ENCODE assay signal across 26 cellular contexts in the genomic region with DNA sequence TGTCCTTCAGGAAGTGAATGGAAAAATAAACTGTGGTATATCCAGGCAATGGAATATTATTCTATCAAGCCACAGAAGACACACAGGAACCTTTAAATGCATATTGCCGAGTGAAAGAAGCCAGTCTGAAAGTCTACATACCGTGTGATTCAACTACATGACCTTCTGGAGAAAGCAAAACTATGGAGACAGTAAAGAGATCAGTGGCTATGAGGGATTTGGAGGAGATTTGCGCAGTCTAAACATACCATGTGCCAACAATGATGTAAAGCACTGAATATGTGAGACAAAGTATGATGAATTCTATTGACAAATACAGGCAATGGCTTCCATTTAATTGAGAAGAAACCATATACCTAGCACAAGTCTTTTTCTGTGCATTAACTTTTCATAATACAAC.
"Had no signal": no experiment of that assay in that cellular context is flagged by ENCODE, and none has a peak within 500 bp of the region (broad histone marks: within the 10 kb centered on the region; RNA-seq: fewer than 3 reads in every experiment).

No MANE protein-coding gene starts in this region.

- H3K36me3 Mint-ChIP-seq: activated CD8-positive, alpha-beta memory T cell treated with anti-CD3 and anti-CD28 coated beads, Interleukin-2, amount 10 ng/mL, durations not matched to agents 7 days and 5 days had no signal

- H3K4me3 ChIP-seq: adrenal gland, SK-N-MC had no signal

- H3K9me3 ChIP-seq: adrenal gland had no signal

- H3K36me3 ChIP-seq: adrenal gland had no signal

- H3K27ac Mint-ChIP-seq: activated CD8-positive, alpha-beta memory T cell treated with anti-CD3 and anti-CD28 coated beads, Interleukin-2, amount 10 ng/mL, durations not matched to agents 7 days and 5 days; activated naive CD8-positive, alpha-beta T cell treated with anti-CD3 and anti-CD28 coated beads for 36 hours; activated T-cell treated with anti-CD3 and anti-CD28 coated beads, Interleukin-2, amount 50 U/mL, for 24 hours; activated T-helper 1 cell treated with anti-CD3 and anti-CD28 coated beads, Interleukin-12 subunit alpha, Interleukin-12 subunit beta, Interleukin-2, Interleukin-4 antibody, amounts not matched to agents 30 ng/mL and 10 ng/mL and 1 ng/mL, durations not matched to agents 14 hours and 24 hours and 36 hours; T-helper 1 cell treated with Interleukin-12 subunit alpha and Interleukin-12 subunit beta and Interleukin-4 antibody, amounts not matched to agents 30 μg/mL and 1 μg/mL, for 36 hours had no signal

- H3K4me1 ChIP-seq: adrenal gland had no signal

- ATAC-seq: activated CD8-positive, alpha-beta memory T cell treated with anti-CD3 and anti-CD28 coated beads, Interleukin-2, amount 10 ng/mL, durations not matched to agents 7 days and 5 days; Right ventricle myocardium inferior had no signal

- H3K4me1 Mint-ChIP-seq: activated CD8-positive, alpha-beta memory T cell treated with anti-CD3 and anti-CD28 coated beads, Interleukin-2, amount 10 ng/mL, durations not matched to agents 7 days and 5 days had no signal

- H3K9me3 Mint-ChIP-seq: activated T-cell treated with anti-CD3 and anti-CD28 coated beads, Interleukin-2, amount 50 U/mL, for 24 hours; T-helper 1 cell treated with Interleukin-12 subunit alpha and Interleukin-12 subunit beta and Interleukin-4 antibody, amounts not matched to agents 30 μg/mL and 1 μg/mL, for 36 hours had no signal

- H3K27ac ChIP-seq: adrenal gland, SK-N-MC had no signal

- H3K27me3 ChIP-seq: adrenal gland had no signal

- H3K4me3 Mint-ChIP-seq: activated CD8-positive, alpha-beta memory T cell treated with anti-CD3 and anti-CD28 coated beads, Interleukin-2, amount 10 ng/mL, durations not matched to agents 7 days and 5 days; activated naive CD8-positive, alpha-beta T cell treated with anti-CD3 and anti-CD28 coated beads for 36 hours; activated T-cell treated with anti-CD3 and anti-CD28 coated beads, Interleukin-2, amount 50 U/mL, for 24 hours; activated T-helper 1 cell treated with anti-CD3 and anti-CD28 coated beads, Interleukin-12 subunit alpha, Interleukin-12 subunit beta, Interleukin-2, Interleukin-4 antibody, amounts not matched to agents 30 ng/mL and 10 ng/mL and 1 ng/mL, durations not matched to agents 14 hours and 24 hours and 36 hours; T-helper 1 cell treated with Interleukin-12 subunit alpha and Interleukin-12 subunit beta and Interleukin-4 antibody, amounts not matched to agents 30 μg/mL and 1 μg/mL, for 36 hours had no signal

- DNase-seq: activated CD4-positive, alpha-beta T cell treated with anti-CD3 and anti-CD28 coated beads for 48 hours; activated CD4-positive, alpha-beta T cell treated with anti-CD3 and anti-CD28 coated beads, Interleukin-2, amount 50 U/mL, for 48 hours; activated CD4-positive, CD25-positive, alpha-beta regulatory T cell treated with anti-CD3 and anti-CD28 coated beads, Interleukin-2, amount 50 U/mL, for 72 hours; activated CD8-positive, alpha-beta memory T cell treated with anti-CD3 and anti-CD28 coated beads, Interleukin-2, amount 10 ng/mL, durations not matched to agents 7 days and 5 days; activated effector memory CD4-positive, alpha-beta T cell treated with Interleukin-2 at 50 U/mL for 16 hours; activated naive CD4-positive, alpha-beta T cell; activated naive CD8-positive, alpha-beta T cell treated with anti-CD3 and anti-CD28 coated beads for 36 hours; activated T-cell treated with anti-CD3 and anti-CD28 coated beads, Interleukin-2, amount 50 U/mL, for 24 hours; adrenal gland; anterior cingulate cortex; cerebellar nuclear complex; Kasumi-1; NCI-H1048; NCI-H146; NCI-H2029; NCI-H2107; NCI-H2171 treated with DMSO at 0.1 percent for 48 hours; NCI-H226; NCI-H526; NCI-H774; RPMI8226; SW 1271 had no signal
